Comparison of ENCODE assay signal across 35 cellular contexts in the genomic region with DNA sequence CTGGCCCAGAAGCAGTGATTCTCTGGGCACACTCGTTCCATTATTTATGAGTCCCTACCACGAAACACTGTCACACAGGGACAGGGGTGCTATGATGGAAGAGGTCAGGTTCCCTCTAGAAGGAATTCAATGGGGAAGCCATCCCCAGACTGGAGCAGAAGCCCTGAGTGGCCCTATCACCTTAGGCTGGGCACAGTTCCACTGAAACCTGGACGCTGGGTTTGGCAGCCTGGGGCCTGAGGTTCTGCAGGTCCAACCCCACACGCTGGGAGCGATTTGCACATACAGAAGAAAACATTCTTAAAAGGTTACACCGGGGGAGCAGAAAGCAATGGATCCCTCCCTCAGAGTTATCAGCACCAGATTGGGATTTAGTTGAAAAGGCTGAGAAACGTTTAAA.
"Had no signal": no experiment of that assay in that cellular context is flagged by ENCODE, and none has a peak within 500 bp of the region (broad histone marks: within the 10 kb centered on the region; RNA-seq: fewer than 3 reads in every experiment).

No MANE protein-coding gene starts in this region.

- H3K27ac Mint-ChIP-seq: activated B cell treated with CpG ODN at 0.5 μM for 24 hours; activated CD4-positive, alpha-beta memory T cell treated with anti-CD3 and anti-CD28 coated beads for 36 hours; activated CD4-positive, alpha-beta T cell treated with anti-CD3 and anti-CD28 coated beads, Interleukin-2, amount 10 ng/mL, durations not matched to agents 24 days and 14 days; activated CD8-positive, alpha-beta T cell treated with anti-CD3 and anti-CD28 coated beads for 36 hours; activated naive CD4-positive, alpha-beta T cell treated with anti-CD3 and anti-CD28 coated beads for 36 hours; activated naive CD8-positive, alpha-beta T cell; activated naive CD8-positive, alpha-beta T cell treated with anti-CD3 and anti-CD28 coated beads, Interleukin-2, amount 10 ng/mL, durations not matched to agents 7 days and 5 days; activated naive CD8-positive, alpha-beta T cell treated with anti-CD3 and anti-CD28 coated beads, Interleukin-2, amount 50 U/mL, for 24 hours; activated T-cell treated with anti-CD3 and anti-CD28 coated beads, Interleukin-2, amount 50 U/mL, for 72 hours; activated T-helper 1 cell treated with anti-CD3 and anti-CD28 coated beads, Interleukin-12 subunit alpha, Interleukin-12 subunit beta, Interleukin-2, Interleukin-4 antibody, amounts not matched to agents 30 ng/mL and 10 ng/mL and 1 ng/mL, durations not matched to agents 14 hours and 24 hours and 36 hours; activated T-helper 17 cell treated with anti-CD3 and anti-CD28 coated beads, Interleukin-2, amount 50 U/mL, for 72 hours; T-helper 1 cell treated with Interleukin-12 subunit alpha and Interleukin-12 subunit beta and Interleukin-4 antibody, amounts not matched to agents 30 μg/mL and 1 μg/mL, for 36 hours; T-helper 2 cell treated with Interferon-gamma antibody and Interleukin-4, amounts not matched to agents 5 μg/mL and 100 μg/mL, for 36 hours had no signal

- H3K27me3 ChIP-seq: cardiac muscle cell had no signal

- H3K4me3 ChIP-seq: cardiac muscle cell had no signal

- H3K9me3 Mint-ChIP-seq: activated CD4-positive, alpha-beta memory T cell treated with anti-CD3 and anti-CD28 coated beads for 36 hours; activated CD4-positive, alpha-beta T cell treated with anti-CD3 and anti-CD28 coated beads, Interleukin-2, amount 10 ng/mL, durations not matched to agents 24 days and 14 days; activated CD8-positive, alpha-beta T cell treated with anti-CD3 and anti-CD28 coated beads for 36 hours; activated naive CD4-positive, alpha-beta T cell treated with anti-CD3 and anti-CD28 coated beads for 36 hours; activated naive CD8-positive, alpha-beta T cell treated with anti-CD3 and anti-CD28 coated beads, Interleukin-2, amount 10 ng/mL, durations not matched to agents 7 days and 5 days; activated naive CD8-positive, alpha-beta T cell treated with anti-CD3 and anti-CD28 coated beads, Interleukin-2, amount 50 U/mL, for 24 hours; activated T-cell treated with anti-CD3 and anti-CD28 coated beads, Interleukin-2, amount 50 U/mL, for 4 hours; activated T-helper 1 cell treated with anti-CD3 and anti-CD28 coated beads, Interleukin-12 subunit alpha, Interleukin-12 subunit beta, Interleukin-2, Interleukin-4 antibody, amounts not matched to agents 30 ng/mL and 10 ng/mL and 1 ng/mL, durations not matched to agents 14 hours and 24 hours and 36 hours; activated T-helper 17 cell treated with anti-CD3 and anti-CD28 coated beads, Interleukin-2, amount 50 U/mL, for 72 hours; central memory CD8-positive, alpha-beta T cell; T-helper 1 cell treated with Interleukin-12 subunit alpha and Interleukin-12 subunit beta and Interleukin-4 antibody, amounts not matched to agents 30 μg/mL and 1 μg/mL, for 36 hours; T-helper 2 cell treated with Interferon-gamma antibody and Interleukin-4, amounts not matched to agents 5 μg/mL and 100 μg/mL, for 36 hours had no signal

- H3K27ac ChIP-seq: cardiac muscle cell, VCaP had no signal

- DNase-seq: activated B cell treated with CpG ODN at 0.5 μM for 24 hours; activated CD4-positive, alpha-beta memory T cell treated with anti-CD3 and anti-CD28 coated beads for 36 hours; activated CD4-positive, alpha-beta T cell treated with anti-CD3 and anti-CD28 coated beads for 4 hours; activated CD4-positive, alpha-beta T cell treated with anti-CD3 and anti-CD28 coated beads, Interleukin-2, amount 10 ng/mL, durations not matched to agents 24 days and 14 days; activated CD4-positive, alpha-beta T cell treated with anti-CD3 and anti-CD28 coated beads, Interleukin-2, amount 50 U/mL, for 1 hour; activated CD4-positive, alpha-beta T cell treated with anti-CD3 and anti-CD28 coated beads, Interleukin-2, amount 50 U/mL, for 4 hours; activated CD4-positive, CD25-positive, alpha-beta regulatory T cell treated with anti-CD3 and anti-CD28 coated beads, Interleukin-2, amount 50 U/mL, for 72 hours; activated CD8-positive, alpha-beta memory T cell treated with anti-CD3 and anti-CD28 coated beads, Interleukin-2, amount 50 U/mL, for 4 hours; activated CD8-positive, alpha-beta T cell treated with anti-CD3 and anti-CD28 coated beads for 36 hours; activated effector memory CD4-positive, alpha-beta T cell treated with anti-CD3 and anti-CD28 coated beads, Interleukin-2, amount 50 U/mL, for 16 hours; activated gamma-delta T cell treated with Interleukin-2 at 50 U/mL for 16 hours; activated naive CD4-positive, alpha-beta T cell; activated naive CD4-positive, alpha-beta T cell treated with anti-CD3 and anti-CD28 coated beads for 36 hours; activated naive CD4-positive, alpha-beta T cell treated with anti-CD3 and anti-CD28 coated beads, Interleukin-2, amount 50 U/mL, for 16 hours; activated naive CD8-positive, alpha-beta T cell treated with anti-CD3 and anti-CD28 coated beads, Interleukin-2, amount 10 ng/mL, durations not matched to agents 7 days and 5 days; activated naive CD8-positive, alpha-beta T cell treated with anti-CD3 and anti-CD28 coated beads, Interleukin-2, amount 50 U/mL, for 24 hours; activated T-cell treated with anti-CD3 and anti-CD28 coated beads for 4 hours; activated T-cell treated with anti-CD3 and anti-CD28 coated beads, Interleukin-2, amount 50 U/mL, for 1 hour; activated T-cell treated with anti-CD3 and anti-CD28 coated beads, Interleukin-2, amount 50 U/mL, for 4 hours; activated T-cell treated with anti-CD3 and anti-CD28 coated beads, Interleukin-2, amount 50 U/mL, for 72 hours; amygdala; anterior cingulate cortex; caudate nucleus; cerebellar nuclear complex; T-helper 1 cell; T-helper 2 cell; T-helper 9 cell had no signal

- ATAC-seq: activated CD8-positive, alpha-beta T cell treated with anti-CD3 and anti-CD28 coated beads for 36 hours; activated naive CD8-positive, alpha-beta T cell treated with anti-CD3 and anti-CD28 coated beads, Interleukin-2, amount 50 U/mL, for 24 hours; activated T-cell treated with anti-CD3 and anti-CD28 coated beads, Interleukin-2, amount 50 U/mL, for 4 hours; activated T-cell treated with anti-CD3 and anti-CD28 coated beads, Interleukin-2, amount 50 U/mL, for 72 hours; activated T-helper 17 cell treated with anti-CD3 and anti-CD28 coated beads, Interleukin-2, amount 50 U/mL, for 72 hours had no signal
